In the genomic region with DNA sequence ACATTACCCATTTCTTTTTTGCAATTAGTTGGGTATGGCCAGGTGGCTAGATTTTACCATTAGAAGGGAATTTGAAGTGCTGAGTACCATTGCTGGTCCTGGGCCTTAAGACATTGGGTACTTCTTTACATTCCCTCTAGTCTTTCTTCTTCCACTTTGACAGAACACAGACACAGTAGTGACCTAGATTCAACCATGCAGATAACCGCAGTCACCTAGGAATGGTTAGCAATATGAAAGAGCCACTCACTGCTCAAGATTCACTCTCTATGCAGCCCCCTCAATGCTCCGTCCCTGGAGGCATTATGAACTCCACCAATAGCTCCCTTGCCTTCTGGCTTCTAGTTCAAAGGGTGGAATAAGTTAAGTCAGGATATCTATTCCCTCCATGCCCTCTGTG, we compare ENCODE assay signal across 28 cellular contexts. TPM values are rescaled to one million over a fixed set of nuclear protein-coding genes. Genes with fewer than 3 reads are reported as not detected.
"Had no signal": no experiment of that assay in that cellular context is flagged by ENCODE, and none has a peak within 500 bp of the region (broad histone marks: within the 10 kb centered on the region; RNA-seq: fewer than 3 reads in every experiment).

No MANE protein-coding gene starts in this region.

- DNase-seq: activated B cell treated with CpG ODN at 0.5 μM for 24 hours; activated CD4-positive, alpha-beta memory T cell treated with anti-CD3 and anti-CD28 coated beads, Interleukin-2, amount 10 ng/mL, durations not matched to agents 7 days and 5 days; activated CD4-positive, alpha-beta T cell treated with anti-CD3 and anti-CD28 coated beads for 4 hours; activated CD4-positive, alpha-beta T cell treated with anti-CD3 and anti-CD28 coated beads, Interleukin-2, amount 10 ng/mL, durations not matched to agents 7 days and 5 days; activated CD4-positive, CD25-positive, alpha-beta regulatory T cell treated with anti-CD3 and anti-CD28 coated beads, Interleukin-2, amount 50 U/mL, for 72 hours; activated CD8-positive, alpha-beta memory T cell treated with anti-CD3 and anti-CD28 coated beads for 24 hours; activated CD8-positive, alpha-beta memory T cell treated with anti-CD3 and anti-CD28 coated beads, Interleukin-2, amount 10 ng/mL, durations not matched to agents 7 days and 5 days; activated CD8-positive, alpha-beta memory T cell treated with anti-CD3 and anti-CD28 coated beads, Interleukin-2, amount 50 U/mL, for 48 hours; activated CD8-positive, alpha-beta T cell treated with anti-CD3 and anti-CD28 coated beads, Interleukin-2, amount 10 ng/mL, durations not matched to agents 7 days and 5 days; activated effector memory CD4-positive, alpha-beta T cell treated with Interleukin-2 at 50 U/mL for 16 hours; activated gamma-delta T cell; activated naive CD4-positive, alpha-beta T cell treated with anti-CD3 and anti-CD28 coated beads, Interleukin-2, amount 10 ng/mL, durations not matched to agents 7 days and 5 days; activated naive CD4-positive, alpha-beta T cell treated with Interleukin-2 at 50 U/mL for 16 hours; activated naive CD8-positive, alpha-beta T cell treated with anti-CD3 and anti-CD28 coated beads, Interleukin-2, amount 10 ng/mL, durations not matched to agents 7 days and 5 days; activated naive CD8-positive, alpha-beta T cell treated with anti-CD3 and anti-CD28 coated beads, Interleukin-2, amount 50 U/mL, for 24 hours; activated T-cell treated with anti-CD3 and anti-CD28 coated beads, Interleukin-2, amount 50 U/mL, for 24 hours; activated T-cell treated with anti-CD3 and anti-CD28 coated beads, Interleukin-2, amount 50 U/mL, for 48 hours; amygdala; anterior cingulate cortex; caudate nucleus; cerebellar nuclear complex; T-helper 2 cell; T-helper 9 cell had no signal

- ATAC-seq: activated CD8-positive, alpha-beta memory T cell treated with anti-CD3 and anti-CD28 coated beads, Interleukin-2, amount 10 ng/mL, durations not matched to agents 7 days and 5 days; activated CD8-positive, alpha-beta T cell treated with anti-CD3 and anti-CD28 coated beads, Interleukin-2, amount 10 ng/mL, durations not matched to agents 7 days and 5 days; activated naive CD8-positive, alpha-beta T cell treated with anti-CD3 and anti-CD28 coated beads, Interleukin-2, amount 50 U/mL, for 24 hours had no signal

RNA-seq across cellular contexts. Expression of gene PON1, which starts 16.2 kb away (rescaled TPM):
- total RNA-seq: activated B cell treated with CpG ODN at 0.5 μM for 24 hours; activated CD4-positive, alpha-beta memory T cell treated with anti-CD3 and anti-CD28 coated beads, Interleukin-2, amount 10 ng/mL, durations not matched to agents 7 days and 5 days; activated CD4-positive, alpha-beta T cell treated with anti-CD3 and anti-CD28 coated beads, Interleukin-2, amount 10 ng/mL, durations not matched to agents 7 days and 5 days; activated CD8-positive, alpha-beta memory T cell treated with anti-CD3 and anti-CD28 coated beads, Interleukin-2, amount 10 ng/mL, durations not matched to agents 7 days and 5 days; activated CD8-positive, alpha-beta T cell treated with anti-CD3 and anti-CD28 coated beads, Interleukin-2, amount 10 ng/mL, durations not matched to agents 7 days and 5 days; activated naive CD8-positive, alpha-beta T cell treated with anti-CD3 and anti-CD28 coated beads, Interleukin-2, amount 10 ng/mL, durations not matched to agents 7 days and 5 days; activated T-helper 2 cell treated with anti-CD3 and anti-CD28 coated beads, Interferon-gamma antibody, Interleukin-2, Interleukin-4, amounts not matched to agents 10 μg/mL and 5 μg/mL and 100 μg/mL, durations not matched to agents 14 hours and 24 hours and 36 hours; ascending aorta; bronchial epithelial cell; cardiac muscle cell; chondrocyte had no signal

RNA-seq across cellular contexts. Expression of gene PON3, which starts 55.7 kb away (rescaled TPM):
- total RNA-seq: activated B cell treated with CpG ODN at 0.5 μM for 24 hours; activated CD4-positive, alpha-beta memory T cell treated with anti-CD3 and anti-CD28 coated beads, Interleukin-2, amount 10 ng/mL, durations not matched to agents 7 days and 5 days; activated CD4-positive, alpha-beta T cell treated with anti-CD3 and anti-CD28 coated beads, Interleukin-2, amount 10 ng/mL, durations not matched to agents 7 days and 5 days; activated CD8-positive, alpha-beta T cell treated with anti-CD3 and anti-CD28 coated beads, Interleukin-2, amount 10 ng/mL, durations not matched to agents 7 days and 5 days; activated naive CD8-positive, alpha-beta T cell treated with anti-CD3 and anti-CD28 coated beads, Interleukin-2, amount 10 ng/mL, durations not matched to agents 7 days and 5 days; ascending aorta; cardiac muscle cell; chondrocyte had no signal
- polyA plus RNA-seq: cardiac muscle cell had no signal
